8 cellular contexts compared by ENCODE assay signal in the genomic region with DNA sequence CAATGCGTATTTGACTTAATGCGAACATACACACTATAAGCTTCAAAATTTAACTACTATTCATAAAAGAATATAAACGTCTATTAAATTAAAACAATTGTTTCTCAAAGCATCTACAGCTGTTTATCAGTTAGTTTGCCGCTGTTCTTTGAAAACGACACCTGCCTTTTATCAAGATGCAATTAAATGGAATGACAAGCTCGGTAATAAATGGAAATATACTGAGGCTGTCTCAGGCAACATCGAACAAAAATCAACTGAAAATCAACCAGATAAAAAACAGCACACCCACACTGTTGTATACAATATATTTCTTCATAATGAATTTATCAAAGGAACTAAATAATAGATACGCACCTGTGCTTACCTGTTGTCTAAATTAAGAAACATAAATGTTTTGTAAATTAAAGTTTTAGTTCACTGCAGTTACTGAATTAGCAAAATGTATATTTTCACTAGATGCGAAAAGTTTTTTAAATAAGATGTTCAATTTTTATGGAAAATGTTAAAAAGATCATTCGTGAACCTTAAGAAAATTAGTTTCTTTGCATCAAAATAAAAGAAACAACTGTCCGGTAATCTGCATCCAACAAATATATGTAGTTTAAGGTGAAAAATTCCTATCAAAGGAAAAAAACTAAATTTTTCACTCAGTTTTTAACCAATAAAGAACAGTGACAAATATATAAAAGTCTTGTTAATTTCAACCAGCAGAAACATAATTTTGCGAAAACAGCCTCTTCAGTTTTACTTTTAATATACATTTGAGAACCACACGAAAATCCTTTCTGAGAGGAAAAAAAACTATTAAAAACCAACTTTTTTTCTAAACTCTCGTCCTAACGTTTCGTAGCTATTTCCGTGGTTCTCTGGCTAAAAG.
DNase-seq lines count a peak whose midpoint lies in the region; ATAC-seq, FAIRE-seq and TF ChIP-seq lines count a peak whose summit lies in the region.

No MANE protein-coding gene starts in this region.

- no peaks in the 10 kb centered on the region for H3K9me3 Mint-ChIP-seq in activated T-cell treated with anti-CD3 and anti-CD28 coated beads, Interleukin-2, amount 50 U/mL, for 4 hours
- no peaks in the 10 kb centered on the region for H3K9me3 Mint-ChIP-seq in activated T-helper 17 cell treated with anti-CD3 and anti-CD28 coated beads, Interleukin-2, amount 50 U/mL, for 72 hours

- no peak for ATAC-seq in activated T-cell treated with anti-CD3 and anti-CD28 coated beads, Interleukin-2, amount 50 U/mL, for 4 hours
- ATAC-seq in activated T-helper 17 cell treated with anti-CD3 and anti-CD28 coated beads, Interleukin-2, amount 50 U/mL, for 72 hours (replicated peaks): no peak

- peak overlapping the region; percentile 91 to 96 (median 94) for H3K27ac ChIP-seq in transverse colon

- H3K27me3 Mint-ChIP-seq in activated T-cell treated with anti-CD3 and anti-CD28 coated beads, Interleukin-2, amount 50 U/mL, for 4 hours (ENCODE audit: low read depth): peaks cover 9% of the 10 kb centered on the region
- H3K27me3 Mint-ChIP-seq in activated T-helper 17 cell treated with anti-CD3 and anti-CD28 coated beads, Interleukin-2, amount 50 U/mL, for 72 hours: peaks cover 3% of the 10 kb centered on the region

- H3K36me3 ChIP-seq in kidney epithelial cell (ENCODE audit: control insufficient read depth, insufficient read depth, low read length) (no peaks in the 10 kb centered on the region), transverse colon (no peaks in the 10 kb centered on the region)

- no peaks in the 10 kb centered on the region for H3K9me3 ChIP-seq in transverse colon

- WGBS in transverse colon (ENCODE audit: low coverage in 1 of 2), 2 donors: 15% methylated on average over 17 of the region's 17 CpGs

- peak overlapping the region; percentile 96 for H3K27ac Mint-ChIP-seq in activated T-helper 17 cell treated with anti-CD3 and anti-CD28 coated beads, Interleukin-2, amount 50 U/mL, for 72 hours

- TF ChIP-seq CTCF in kidney epithelial cell (IDR thresholded peaks at IDR 0.05; ENCODE audit: insufficient read depth, low read length, poor library complexity, severe bottlenecking) (no peak), transverse colon (IDR thresholded peaks at IDR 0.05) (no peak)

- H3K4me3 Mint-ChIP-seq in activated T-cell treated with anti-CD3 and anti-CD28 coated beads, Interleukin-2, amount 50 U/mL, for 4 hours: peak overlapping the region; percentile 99
- H3K4me3 Mint-ChIP-seq in activated T-helper 17 cell treated with anti-CD3 and anti-CD28 coated beads, Interleukin-2, amount 50 U/mL, for 72 hours: peak overlapping the region; percentile 97

- in situ Hi-C loops in transverse colon (cut with MboI; ENCODE audit: low pct_ligation_motif_present in 1 of 4, low pct_unique_long_range_greater_than_20kb in 1 of 4, low sequenced_read_pairs in 3 of 4): loop anchor here in 3 of 4 donors (10.0 to 25.0 kb wide), 3 partner anchors 85 to 833 kb away; a partner anchor contains a TSS

- no peak for FAIRE-seq in GM12891 (lab: Jason Lieb, UNC)

- no peak for TF ChIP-seq POLR2A in transverse colon (IDR thresholded peaks at IDR 0.05)
- TF ChIP-seq POLR2A in GM12891 (IDR thresholded peaks at IDR 0.05; ENCODE audit: low read depth, low read length): no peak

- no peak for TF ChIP-seq EP300 in transverse colon (IDR thresholded peaks at IDR 0.05; ENCODE audit: low read depth)

- intact Hi-C loops in transverse colon (cut with DNase I; ENCODE audit: low total_unique reads): loop anchor here (2.0 to 10.0 kb wide), 3 partner anchors 47 to 825 kb away; a partner anchor contains a TSS

- H3K36me3 Mint-ChIP-seq in activated T-cell treated with anti-CD3 and anti-CD28 coated beads, Interleukin-2, amount 50 U/mL, for 4 hours (ENCODE audit: insufficient read depth): peaks cover 3% of the 10 kb centered on the region
- peaks cover 65% of the 10 kb centered on the region for H3K36me3 Mint-ChIP-seq in activated T-helper 17 cell treated with anti-CD3 and anti-CD28 coated beads, Interleukin-2, amount 50 U/mL, for 72 hours (ENCODE audit: low read depth)

- H3K4me1 ChIP-seq in transverse colon: peaks cover 5 to 77% (median 27%) of the 10 kb centered on the region in 4 donors

- H3K27me3 ChIP-seq in kidney epithelial cell (ENCODE audit: control insufficient read depth, insufficient read depth, low read length): no peaks in the 10 kb centered on the region
- H3K27me3 ChIP-seq in transverse colon: no peaks in the 10 kb centered on the region

- DNase-seq in activated T-cell treated with anti-CD3 and anti-CD28 coated beads, Interleukin-2, amount 50 U/mL, for 4 hours: no peak
- DNase-seq in activated T-cell treated with anti-CD3 and anti-CD28 coated beads, Interleukin-2, amount 50 U/mL, for 48 hours: no peak
- DNase-seq in kidney epithelial cell (ENCODE audit: low read depth) (no peak), transverse colon (no peak), GM12891 (ENCODE audit: insufficient read length, low spot score) (no peak), COLO829 (ENCODE audit: low spot score) (no peak), GDM1 (lab: John Stamatoyannopoulos, UW) (no peak)

- H3K4me1 Mint-ChIP-seq in activated T-cell treated with anti-CD3 and anti-CD28 coated beads, Interleukin-2, amount 50 U/mL, for 4 hours (ENCODE audit: low read depth): peaks cover 34% of the 10 kb centered on the region
- peaks cover 10% of the 10 kb centered on the region for H3K4me1 Mint-ChIP-seq in activated T-helper 17 cell treated with anti-CD3 and anti-CD28 coated beads, Interleukin-2, amount 50 U/mL, for 72 hours

- H3K4me3 ChIP-seq in kidney epithelial cell (ENCODE audit: low read depth, low read length) (peak overlapping the region; percentile 94), transverse colon (peak overlapping the region in 3 of 4 donors; percentile 62 to 86 (median 83))

TF ChIP-seq in GM12891, 5 proteins besides CTCF, POLR2A, EP300 and RAD21:
- no peak for TF ChIP-seq SPI1 (IDR thresholded peaks at IDR 0.05; ENCODE audit: low read depth, low read length)
- TF ChIP-seq POLR2AphosphoS5 (IDR thresholded peaks at IDR 0.05; ENCODE audit: low read depth, low read length): no peak
- TF ChIP-seq PAX5 (IDR thresholded peaks at IDR 0.05; ENCODE audit: insufficient read depth, low read length, severe bottlenecking): no peak
- TF ChIP-seq POU2F2 (IDR thresholded peaks at IDR 0.05; ENCODE audit: low read depth, low read length): no peak
- TF ChIP-seq TAF1 (IDR thresholded peaks at IDR 0.05; ENCODE audit: low read depth, low read length): no peak
